In the genomic region with DNA sequence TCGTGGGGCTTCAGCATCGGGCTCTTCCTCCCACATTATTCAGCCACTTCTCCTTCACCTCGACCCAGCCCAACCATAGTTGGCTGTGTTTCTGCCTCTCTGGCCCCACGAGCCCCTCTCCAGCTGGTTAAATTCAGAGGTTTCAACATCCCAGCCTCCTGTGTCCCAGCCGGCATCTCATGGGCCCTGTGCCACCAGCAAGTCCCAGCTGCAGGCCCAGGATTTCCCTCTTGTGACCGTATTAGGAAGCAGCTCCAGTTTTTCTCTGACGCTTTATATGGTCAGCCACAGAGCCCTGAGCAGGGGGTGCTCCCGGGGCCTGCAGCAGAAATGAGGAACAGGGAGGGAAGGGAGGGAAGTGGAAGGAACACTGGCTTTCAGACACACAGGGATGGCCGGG, we compare ENCODE assay signal across 13 cellular contexts. TPM values are rescaled to one million over a fixed set of nuclear protein-coding genes. Genes with fewer than 3 reads are reported as not detected.
DNase-seq lines count a peak whose midpoint lies in the region; ATAC-seq and TF ChIP-seq lines count a peak whose summit lies in the region.
"Had no signal": no experiment of that assay in that cellular context is flagged by ENCODE, and none has a peak within 500 bp of the region (broad histone marks: within the 10 kb centered on the region; RNA-seq: fewer than 3 reads in every experiment).

No MANE protein-coding gene starts in this region.

- no peaks in the 10 kb centered on the region for H3K79me1 ChIP-seq in IMR-90 (ENCODE audit: low read depth in 1 of 2, low read length in 2 of 2)
- no peaks in the 10 kb centered on the region for H3K79me1 ChIP-seq in mesenchymal stem cell (replicated peaks; ENCODE audit: low read length, poor library complexity, severe bottlenecking)

- H2AFZ ChIP-seq in IMR-90 (replicated peaks; ENCODE audit: low read length, poor library complexity) (peak overlapping the region; percentile 86), mesenchymal stem cell (ENCODE audit: low read depth, low read length) (no peak overlapping the region)

- H3K9me3 ChIP-seq in IMR-90 (ENCODE audit: control insufficient read depth, insufficient read depth, low read length) (no peaks in the 10 kb centered on the region), colonic mucosa (no peaks in the 10 kb centered on the region), spleen (no peaks in the 10 kb centered on the region), mesenchymal stem cell (ENCODE audit: control insufficient read depth, low read length) (no peaks in the 10 kb centered on the region)

- peak overlapping the region; percentile 81; the same call in 1 of the 2 replicates for H4K91ac ChIP-seq in IMR-90 (ENCODE audit: insufficient read depth, low read depth, low read length)
- H4K91ac ChIP-seq in mesenchymal stem cell (ENCODE audit: low read length): no peak overlapping the region

- H4K5ac ChIP-seq in IMR-90 (ENCODE audit: low read depth, low read length): peak overlapping the region; percentile 86

- H3K4ac ChIP-seq in IMR-90 (ENCODE audit: low read depth, low read length) (peak overlapping the region; percentile 83), mesenchymal stem cell (ENCODE audit: low read depth in 1 of 2, low read length in 2 of 2) (no peak overlapping the region)

- POLR2A ChIA-PET in IMR-90 (lab: Charles Lee; ENCODE audit: unreplicated experiment): no interaction called here

- H3K27me3 ChIP-seq in IMR-90 (ENCODE audit: control insufficient read depth, insufficient read depth, low read length) (peaks cover 5% of the 10 kb centered on the region; the same call in 1 of the 2 replicates), colonic mucosa (no peaks in the 10 kb centered on the region), spleen (replicated peaks in 1 of 7) (no peaks in the 10 kb centered on the region), mesenchymal stem cell (ENCODE audit: control insufficient read depth in 1 of 2, insufficient read depth in 1 of 2, low read length in 2 of 2) (peaks cover 21 to 55% of the 10 kb centered on the region in 2 experiments)

- H2BK15ac ChIP-seq in IMR-90 (ENCODE audit: low read depth, low read length): peak overlapping the region; percentile 95; the same call in 2 of the 3 replicates
- H2BK15ac ChIP-seq in mesenchymal stem cell (ENCODE audit: low read depth, poor library complexity, severe bottlenecking): no peak overlapping the region

- H3K27ac ChIP-seq in IMR-90 (ENCODE audit: insufficient read depth, low read length) (peak overlapping the region; percentile 42), colonic mucosa (no peak overlapping the region), spleen (peak overlapping the region in 5 of 8 donors; percentile 10 to 56 (median 51)), mesenchymal stem cell (ENCODE audit: low read length, poor library complexity, severe bottlenecking) (no peak overlapping the region)
- H3K27ac ChIP-seq: epithelial cell of prostate had no signal

- H2AK9ac ChIP-seq in IMR-90 (replicated peaks; ENCODE audit: low read depth, low read length, poor library complexity): peak overlapping the region; percentile 55

- CTCF ChIA-PET in IMR-90 (lab: Yijun Ruan, JAX): interaction anchor here (0.6 kb wide), 1 partner anchor 27 kb away, joined by 4 read pairs; no protein-coding TSS in a partner anchor

- in situ Hi-C loops in IMR-90 (cut with MboI; ENCODE audit: low sequenced_read_pairs): no loop called here

- no peak overlapping the region for H3K56ac ChIP-seq in IMR-90 (ENCODE audit: extremely low read depth, insufficient read depth, low read length)

- H2BK120ac ChIP-seq in IMR-90 (ENCODE audit: low read depth, low read length) (peak overlapping the region; percentile 81; the same call in 1 of the 2 replicates), mesenchymal stem cell (ENCODE audit: low read depth, low read length) (no peak overlapping the region)

- H3K36me3 ChIP-seq in IMR-90 (ENCODE audit: control insufficient read depth, insufficient read depth, low read length) (no peaks in the 10 kb centered on the region), colonic mucosa (no peaks in the 10 kb centered on the region), spleen (no peaks in the 10 kb centered on the region), mesenchymal stem cell (ENCODE audit: control insufficient read depth in 1 of 2, insufficient read depth in 2 of 2, low read depth in 1 of 2, low read length in 2 of 2) (no peaks in the 10 kb centered on the region)

- H3K23ac ChIP-seq in IMR-90 (ENCODE audit: low read depth, low read length) (no peak overlapping the region), mesenchymal stem cell (ENCODE audit: low read length in 2 of 2) (no peak overlapping the region)

- H3K9ac ChIP-seq in IMR-90 (ENCODE audit: low read depth, low read length): peak overlapping the region; percentile 15
- no peak overlapping the region for H3K9ac ChIP-seq in colonic mucosa (ENCODE audit: low read depth in 2 of 2, low read length in 2 of 2)
- no peak overlapping the region for H3K9ac ChIP-seq in mesenchymal stem cell (ENCODE audit: low read length)

- no TSS peak for BruUV-seq in IMR-90 (replicated peaks; lab: Mats Ljungman, UMichigan)

- ATAC-seq in IMR-90 (ENCODE audit: low read depth): peak; percentile 96
- ATAC-seq in left colon: peak; percentile 45
- ATAC-seq in GM19023 (IDR thresholded peaks at IDR 0.05; ENCODE audit: unreplicated experiment): no peak
- no peak for ATAC-seq in HG03025 (IDR thresholded peaks at IDR 0.05; ENCODE audit: low FRiP score, unreplicated experiment)
- no peak for ATAC-seq in HG03135 (IDR thresholded peaks at IDR 0.05; ENCODE audit: unreplicated experiment)

- H3K18ac ChIP-seq in IMR-90 (ENCODE audit: low read depth, low read length): peak overlapping the region; percentile 84
- H3K18ac ChIP-seq in mesenchymal stem cell (ENCODE audit: low read depth in 1 of 2, low read length in 2 of 2): no peak overlapping the region

- dilution Hi-C loops in IMR-90 (cut with HindIII; ENCODE audit: low sequenced_read_pairs, unreplicated experiment): no loop called here

- H2BK20ac ChIP-seq in IMR-90 (ENCODE audit: low read depth, low read length): 0 out of 2 replicates have a peak overlapping the region, but pooled peaks have one; percentile 9

- TF ChIP-seq RAD21 in IMR-90 (IDR thresholded peaks at IDR 0.05; ENCODE audit: low read length): no peak

- DNase-seq in IMR-90: peak; percentile 68
- peak; percentile 34 for DNase-seq in colonic mucosa
- peak; percentile 34 to 78 for DNase-seq in left colon
- peak; percentile 68 for DNase-seq in spleen
- no peak for DNase-seq in mesenchymal stem cell
- DNase-seq: activated CD4-positive, alpha-beta memory T cell treated with anti-CD3 and anti-CD28 coated beads for 36 hours; activated naive CD8-positive, alpha-beta T cell treated with anti-CD3 and anti-CD28 coated beads, Interleukin-2, amount 10 ng/mL, durations not matched to agents 7 days and 5 days; NCI-H187; SHP77 had no signal

- H4K8ac ChIP-seq in IMR-90 (ENCODE audit: low read depth in 2 of 2, low read length in 2 of 2) (peak overlapping the region; percentile 46 to 82; a peak in 3 of 4 replicates), mesenchymal stem cell (ENCODE audit: low read length) (no peak overlapping the region)

- peaks cover 3% of the 10 kb centered on the region for H3K4me1 ChIP-seq in IMR-90 (ENCODE audit: control insufficient read depth, insufficient read depth, low read length)
- no peaks in the 10 kb centered on the region for H3K4me1 ChIP-seq in colonic mucosa
- H3K4me1 ChIP-seq in spleen: peaks cover 0 to 44% (median 5%) of the 10 kb centered on the region in 6 donors
- no peaks in the 10 kb centered on the region for H3K4me1 ChIP-seq in mesenchymal stem cell (ENCODE audit: control insufficient read depth, insufficient read depth, low read depth, low read length)

- H4K20me1 ChIP-seq in IMR-90 (ENCODE audit: insufficient read depth, low read length): no peaks in the 10 kb centered on the region

- no peak for TF ChIP-seq CTCF in IMR-90 (conservative IDR thresholded peaks at IDR 0.05; ENCODE audit: low read depth, low read length)
- TF ChIP-seq CTCF in colonic mucosa (IDR thresholded peaks at IDR 0.05): no peak
- no peak for TF ChIP-seq CTCF in spleen (IDR thresholded peaks at IDR 0.05 in 8 of 11, conservative IDR thresholded peaks at IDR 0.05 in 3 of 11)

- H2BK12ac ChIP-seq in mesenchymal stem cell (ENCODE audit: low read length in 2 of 2): no peak overlapping the region

- H2AK5ac ChIP-seq in IMR-90 (ENCODE audit: low read depth, low read length): peak overlapping the region; percentile 29
- H2AK5ac ChIP-seq in mesenchymal stem cell (ENCODE audit: low read length, severe bottlenecking): no peak overlapping the region

- 0 out of 2 replicates have a peak overlapping the region, but pooled peaks have one; percentile 10 for H3K4me2 ChIP-seq in IMR-90 (ENCODE audit: low read depth, low read length)
- H3K4me2 ChIP-seq in mesenchymal stem cell (ENCODE audit: low read length, poor library complexity, severe bottlenecking): no peak overlapping the region

- TF ChIP-seq POLR2A in IMR-90 (IDR thresholded peaks at IDR 0.05; ENCODE audit: low read depth, low read length) (no peak), spleen (IDR thresholded peaks at IDR 0.05) (no peak)

- H3K4me3 ChIP-seq in IMR-90 (ENCODE audit: insufficient read depth, low read depth, low read length): no peak overlapping the region
- H3K4me3 ChIP-seq in colonic mucosa: no peak overlapping the region
- H3K4me3 ChIP-seq in spleen: no peak overlapping the region
- no peak overlapping the region for H3K4me3 ChIP-seq in mesenchymal stem cell (ENCODE audit: insufficient read depth in 1 of 2, low read depth in 1 of 2, low read length in 2 of 2)

- 4% methylated on average over 4 of the region's 9 CpGs; no CpG with 5 or more reads in 1 of the 2 experiments for WGBS in IMR-90 (ENCODE audit: extremely low coverage in 2 of 2, insufficient read length in 1 of 2), 2 experiments
- WGBS in spleen, 5 donors: 22 to 54% (median 38%) methylated on average over 9 of the region's 9 CpGs
- 60% methylated on average over 9 of the region's 9 CpGs for WGBS in mesenchymal stem cell

- intact Hi-C loops in IMR-90 (cut with micrococcal nuclease) (no loop called here), colonic mucosa (cut with DNase I) (no loop called here), left colon (cut with DNase I, micrococcal nuclease) (no loop called here), spleen (cut with DNase I; ENCODE audit: low total_unique reads) (no loop called here)

- peak overlapping the region; percentile 37; the same call in 1 of the 2 replicates for H3K14ac ChIP-seq in IMR-90 (replicated peaks; ENCODE audit: low read depth, low read length)
- H3K14ac ChIP-seq in mesenchymal stem cell (ENCODE audit: low read length in 2 of 2): no peak overlapping the region

- H2BK5ac ChIP-seq in IMR-90 (ENCODE audit: low read depth, low read length, poor library complexity, severe bottlenecking) (no peak overlapping the region), mesenchymal stem cell (ENCODE audit: low read depth, low read length, poor library complexity, severe bottlenecking) (no peak overlapping the region)

- no peaks in the 10 kb centered on the region for H3K9me1 ChIP-seq in IMR-90 (ENCODE audit: insufficient read depth, low read length)

RNA-seq across cellular contexts. Expression of a gene that starts 27.4 kb away (rescaled TPM):
- total RNA-seq in IMR-90 (2012; rRNA removed): under 0.01 TPM in 2 replicates
- polyA plus RNA-seq in IMR-90 (2012; rRNA removed): 0.03 and 0.12 TPM in 2 replicates
- polyA plus RNA-seq in IMR-90 (2012; cell fraction: cytosol; rRNA removed): under 0.01 and 0.02 TPM in 2 replicates
- polyA plus RNA-seq in IMR-90 (2012; cell fraction: nucleus; rRNA removed; ENCODE audit: low replicate concordance): 0.01 and 0.02 TPM in 2 replicates
- total RNA-seq in colonic mucosa: 100 to 1,000 TPM in 1 of 2 donors, 10 to 100 TPM in 1; 30.0 to 770 TPM
- total RNA-seq in left colon: 100 to 1,000 TPM in 1 of 2 donors, 10 to 100 TPM in 1; 39.1 to 579 TPM
- 100 to 1,000 TPM in 6 of 7 donors, 10 to 100 TPM in 1; 59.0 to 135 (median 114) TPM for total RNA-seq in spleen
- polyA plus RNA-seq in spleen: 10 to 100 TPM in 2 of 3 donors, 1 to 10 TPM in 1; 9.6 to 29.9 (median 23.3) TPM
- 0.01 TPM for polyA plus RNA-seq in mesenchymal stem cell (2013, experiment 1 of 2)
- polyA plus RNA-seq in mesenchymal stem cell (2013, experiment 2 of 2): 0.01 TPM
- total RNA-seq: activated naive CD8-positive, alpha-beta T cell treated with anti-CD3 and anti-CD28 coated beads, Interleukin-2, amount 10 ng/mL, durations not matched to agents 7 days and 5 days had no signal

RNA-seq across cellular contexts. Expression of a gene that starts 58.9 kb away (rescaled TPM):
- total RNA-seq in IMR-90 (2012; rRNA removed) (40.1 and 61.9 TPM in 2 replicates), colonic mucosa (10 to 100 TPM; 23.3 to 31.0 TPM), left colon (10 to 100 TPM; 18.9 to 22.6 TPM), spleen (10 to 100 TPM; 23.6 to 29.2 (median 27.1) TPM)
- polyA plus RNA-seq in IMR-90 (2012; rRNA removed) (19.8 and 28.8 TPM in 2 replicates), spleen (10 to 100 TPM; 14.7 to 24.7 (median 19.9) TPM)
- polyA plus RNA-seq in IMR-90 (2012; cell fraction: cytosol; rRNA removed): 4.6 and 6.5 TPM in 2 replicates
- polyA plus RNA-seq in IMR-90 (2012; cell fraction: nucleus; rRNA removed; ENCODE audit: low replicate concordance): 1.9 and 10.9 TPM in 2 replicates
- polyA plus RNA-seq in mesenchymal stem cell (2013, experiment 1 of 2): 28.3 TPM
- 27.8 TPM for polyA plus RNA-seq in mesenchymal stem cell (2013, experiment 2 of 2)

Comparison
In these comparisons a context has a peak if more than half of its experiments do, and no peak if none do; other contexts are left out.
1. ATAC-seq: peak in IMR-90 (single experiment) and left colon (single experiment); none in GM19023 (single experiment), HG03025 (single experiment) and HG03135 (single experiment).
2. H3K27ac ChIP-seq: peak in IMR-90 (single experiment) and spleen (5 of 8); none in colonic mucosa (single experiment) and mesenchymal stem cell (single experiment).
3. RNA of a gene that starts 27.4 kb away (total RNA-seq): 30.0 to 770 TPM in colonic mucosa, 39.1 to 579 TPM in left colon and 59.0 to 135 TPM in spleen; under 0.01 TPM in IMR-90; every median in the first group is over 10 times any median in the second.